ENCODE assay signal across 13 cellular contexts in genomic region chr1:67355745-67356424, GRCh38. TPM values are rescaled to one million over a fixed set of nuclear protein-coding genes. Genes with fewer than 3 reads are reported as not detected.
DNase-seq lines count a peak whose midpoint lies in the region; ATAC-seq and TF ChIP-seq lines count a peak whose summit lies in the region.
"Had no signal": no experiment of that assay in that cellular context is flagged by ENCODE, and none has a peak within 500 bp of the region (broad histone marks: within the 10 kb centered on the region; RNA-seq: fewer than 3 reads in every experiment).

No MANE protein-coding gene starts in this region.

- ATAC-seq in HG03521 (IDR thresholded peaks at IDR 0.05; ENCODE audit: unreplicated experiment) = no peak

- H3K36me3 ChIP-seq in left ventricle myocardium inferior (no peaks in the 10 kb centered on the region), tibial nerve (no peaks in the 10 kb centered on the region)

- TF ChIP-seq CTCF in AG10803 (conservative IDR thresholded peaks at IDR 0.05; ENCODE audit: low read length) (no peak), foreskin fibroblast (IDR thresholded peaks at IDR 0.05; ENCODE audit: low read depth, low read length) (no peak), left ventricle myocardium inferior (IDR thresholded peaks at IDR 0.05; ENCODE audit: borderline replicate concordance) (no peak), tibial nerve (IDR thresholded peaks at IDR 0.05) (no peak), GM10248 (IDR thresholded peaks at IDR 0.05; ENCODE audit: control extremely low read depth, extremely low read depth, low read depth, missing control alignments) (no peak)

- no peak for TF ChIP-seq EP300 in tibial nerve (IDR thresholded peaks at IDR 0.05)

- H3K27me3 ChIP-seq in left ventricle myocardium inferior (ENCODE audit: low read depth) (no peaks in the 10 kb centered on the region), tibial nerve (peaks cover 0 to 2% of the 10 kb centered on the region in 2 donors)
- H3K27me3 ChIP-seq: hepatocyte had no signal

- no peaks in the 10 kb centered on the region for H3K9me3 ChIP-seq in left ventricle myocardium inferior (replicated peaks)
- no peaks in the 10 kb centered on the region for H3K9me3 ChIP-seq in tibial nerve
- H3K9me3 ChIP-seq: Caco-2 had no signal

- H3K4me1 ChIP-seq in left ventricle myocardium inferior (no peaks in the 10 kb centered on the region), tibial nerve (no peaks in the 10 kb centered on the region)
- H3K4me1 ChIP-seq: Caco-2 had no signal

- TF ChIP-seq POLR2A in tibial nerve (IDR thresholded peaks at IDR 0.05) = no peak

- H3K27ac ChIP-seq in left ventricle myocardium inferior (replicated peaks) (no peak overlapping the region), tibial nerve (no peak overlapping the region)
- H3K27ac ChIP-seq: hepatocyte, VCaP had no signal

- no peak overlapping the region for H3K4me3 ChIP-seq in AG10803 (ENCODE audit: low read length)
- no peak overlapping the region for H3K4me3 ChIP-seq in foreskin fibroblast (ENCODE audit: low read depth in 1 of 2, low read length in 2 of 2)
- no peak overlapping the region for H3K4me3 ChIP-seq in left ventricle myocardium inferior
- H3K4me3 ChIP-seq in tibial nerve = no peak overlapping the region
- H3K4me3 ChIP-seq: hepatocyte had no signal

- CTCF ChIA-PET in GM10248 (lab: Yijun Ruan, JAX) = interaction anchor here (0.9 to 4.6 kb wide), 9 partner anchors 9 to 404 kb away, joined by 3 to 31 read pairs (median 4); no protein-coding TSS in a partner anchor

- intact Hi-C loops in left ventricle myocardium inferior (cut with micrococcal nuclease) = no loop called here

- POLR2A ChIA-PET in GM10248 (lab: Yijun Ruan, JAX) = interaction anchor here (0.7 to 0.9 kb wide), 2 partner anchors 13 to 75 kb away, joined by 3 to 5 read pairs; no protein-coding TSS in a partner anchor

- DNase-seq in AG10803 (ENCODE audit: low read depth) (peak; percentile 93), HS-5 (ENCODE audit: low read depth) (peak; percentile 32), amniotic epithelial cell (ENCODE audit: low read depth) (peak; percentile 59), foreskin fibroblast (peak; percentile 47 to 78), left ventricle myocardium inferior (no peak), tibial nerve (ENCODE audit: low spot score in 2 of 2) (no peak), GM10248 (ENCODE audit: extremely low spot score) (no peak)
- DNase-seq: activated T-cell treated with anti-CD3 and anti-CD28 coated beads, Interleukin-2, amount 50 U/mL, for 4 hours; Caco-2; KBM-7 had no signal

- 80 to 85% methylated on average over 3 of the region's 3 CpGs for WGBS in tibial nerve, 2 donors

RNA-seq across cellular contexts. Expression of gene IL12RB2, which starts 48.2 kb away (rescaled TPM):
- total RNA-seq in left ventricle myocardium inferior (0.33 TPM), tibial nerve (1 to 10 TPM in 3 of 4 donors, under 1 TPM in 1; 0.87 to 6.5 (median 1.7) TPM)

Comparison
In these comparisons a context has a peak if more than half of its experiments do, and no peak if none do; other contexts are left out.
1. DNase-seq: peak in AG10803 (single experiment), HS-5 (single experiment), amniotic epithelial cell (single experiment) and foreskin fibroblast (2 of 2); none in left ventricle myocardium inferior (single experiment), tibial nerve (0 of 2) and GM10248 (single experiment).